1 cellular context compared by ENCODE assay signal in the genomic region with DNA sequence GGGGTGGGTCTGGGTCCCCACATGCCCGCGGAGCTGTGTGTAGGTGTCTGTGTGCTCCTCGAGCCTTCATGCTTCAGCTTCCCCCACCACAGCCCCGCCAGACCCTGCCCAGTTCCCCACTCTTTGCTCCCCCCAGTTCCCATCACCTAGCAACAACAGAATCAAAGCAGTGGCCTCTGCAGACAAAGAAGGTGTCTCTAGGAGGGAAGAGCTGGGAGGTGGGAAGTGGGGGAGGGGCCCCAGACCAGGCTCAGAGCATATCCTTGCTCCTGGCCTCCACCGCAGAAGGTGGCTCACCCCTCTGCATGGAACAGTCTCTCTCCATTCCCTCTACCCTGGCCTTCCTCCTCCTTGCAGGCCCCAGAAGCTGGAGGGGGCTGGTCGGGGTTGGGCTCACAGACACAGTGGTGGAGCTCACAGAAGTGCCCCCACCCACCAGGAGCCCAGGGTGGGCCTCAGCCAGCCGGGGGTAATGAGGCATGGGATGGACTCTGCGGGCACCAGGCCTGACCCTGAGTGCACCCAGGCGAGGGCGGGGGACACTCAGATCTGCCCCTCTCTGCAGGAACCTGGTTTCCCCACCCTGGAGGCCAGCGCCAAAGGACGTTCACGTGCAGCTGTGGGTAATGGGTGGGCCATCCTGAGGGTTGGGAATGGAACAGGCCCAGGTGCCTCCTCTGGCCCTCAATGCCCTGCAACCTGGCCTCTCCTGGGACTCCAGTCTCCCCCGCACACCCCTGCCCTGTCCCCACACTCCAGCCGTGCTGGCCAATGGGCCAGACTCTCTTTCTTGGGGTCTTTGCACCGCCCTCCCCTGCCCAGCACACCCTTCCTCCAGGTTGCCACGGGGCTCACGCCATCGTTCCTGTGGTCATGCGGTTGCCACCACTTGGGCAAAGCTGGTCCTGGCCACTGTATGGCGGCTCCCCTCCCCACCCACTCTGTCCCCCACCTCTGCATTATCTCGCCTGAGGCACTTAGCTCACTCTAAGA.
TF ChIP-seq lines count a peak whose summit lies in the region.

No MANE protein-coding gene starts in this region.

TF ChIP-seq in H1, 55 proteins besides CTCF, POLR2A, EP300 and RAD21 (continued from another document):
- TF ChIP-seq SAP30 (IDR thresholded peaks at IDR 0.05; ENCODE audit: insufficient read depth, insufficient replicate concordance, low read length) (no peak), SUZ12 (IDR thresholded peaks at IDR 0.05; ENCODE audit: low read length) (no peak), POU5F1 (IDR thresholded peaks at IDR 0.05; ENCODE audit: low read depth, low read length) (no peak), HDAC2 (IDR thresholded peaks at IDR 0.05; ENCODE audit: borderline replicate concordance in 1 of 2, low read depth in 2 of 2, low read length in 2 of 2) (no peak), HDAC6 (IDR thresholded peaks at IDR 0.05; ENCODE audit: low read depth, low read length) (no peak), CREB1 (IDR thresholded peaks at IDR 0.05) (no peak), BCL11A (IDR thresholded peaks at IDR 0.05; ENCODE audit: low read depth in 2 of 2, low read length in 2 of 2) (no peak), KDM4A (IDR thresholded peaks at IDR 0.05; ENCODE audit: low read depth, low read length, severe bottlenecking) (no peak), CHD2 (IDR thresholded peaks at IDR 0.05; ENCODE audit: low read length) (no peak), ASH2L (IDR thresholded peaks at IDR 0.05; ENCODE audit: low read length) (peak; percentile 27), TAF1 (IDR thresholded peaks at IDR 0.05; ENCODE audit: low read depth, low read length) (0 out of 2 replicates have a peak, but pooled peaks have one; percentile 35), NANOG (IDR thresholded peaks at IDR 0.05; ENCODE audit: insufficient read depth, low read depth, low read length, poor library complexity, severe bottlenecking) (no peak), YY1 (IDR thresholded peaks at IDR 0.05; ENCODE audit: low read depth, low read length) (no peak), CBX5 (IDR thresholded peaks at IDR 0.05; ENCODE audit: low read depth, low read length) (no peak), TCF12 (IDR thresholded peaks at IDR 0.05; ENCODE audit: low read depth, low read length) (no peak), GABPA (IDR thresholded peaks at IDR 0.05; ENCODE audit: borderline replicate concordance, insufficient read depth, low read length) (no peak)
- TF ChIP-seq, protein P1, sequence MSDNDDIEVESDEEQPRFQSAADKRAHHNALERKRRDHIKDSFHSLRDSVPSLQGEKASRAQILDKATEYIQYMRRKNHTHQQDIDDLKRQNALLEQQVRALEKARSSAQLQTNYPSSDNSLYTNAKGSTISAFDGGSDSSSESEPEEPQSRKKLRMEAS (IDR thresholded peaks at IDR 0.05) = peak; percentile 69
- TF ChIP-seq, protein P2, sequence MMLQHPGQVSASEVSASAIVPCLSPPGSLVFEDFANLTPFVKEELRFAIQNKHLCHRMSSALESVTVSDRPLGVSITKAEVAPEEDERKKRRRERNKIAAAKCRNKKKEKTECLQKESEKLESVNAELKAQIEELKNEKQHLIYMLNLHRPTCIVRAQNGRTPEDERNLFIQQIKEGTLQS (IDR thresholded peaks at IDR 0.05; ENCODE audit: insufficient read depth, low read depth, low read length) = no peak
- TF ChIP-seq, protein P3, sequence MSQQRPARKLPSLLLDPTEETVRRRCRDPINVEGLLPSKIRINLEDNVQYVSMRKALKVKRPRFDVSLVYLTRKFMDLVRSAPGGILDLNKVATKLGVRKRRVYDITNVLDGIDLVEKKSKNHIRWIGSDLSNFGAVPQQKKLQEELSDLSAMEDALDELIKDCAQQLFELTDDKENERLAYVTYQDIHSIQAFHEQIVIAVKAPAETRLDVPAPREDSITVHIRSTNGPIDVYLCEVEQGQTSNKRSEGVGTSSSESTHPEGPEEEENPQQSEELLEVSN (IDR thresholded peaks at IDR 0.05) = peak; percentile 95
- TF ChIP-seq, protein P4, sequence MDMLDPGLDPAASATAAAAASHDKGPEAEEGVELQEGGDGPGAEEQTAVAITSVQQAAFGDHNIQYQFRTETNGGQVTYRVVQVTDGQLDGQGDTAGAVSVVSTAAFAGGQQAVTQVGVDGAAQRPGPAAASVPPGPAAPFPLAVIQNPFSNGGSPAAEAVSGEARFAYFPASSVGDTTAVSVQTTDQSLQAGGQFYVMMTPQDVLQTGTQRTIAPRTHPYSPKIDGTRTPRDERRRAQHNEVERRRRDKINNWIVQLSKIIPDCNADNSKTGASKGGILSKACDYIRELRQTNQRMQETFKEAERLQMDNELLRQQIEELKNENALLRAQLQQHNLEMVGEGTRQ (IDR thresholded peaks at IDR 0.05; ENCODE audit: low read length) = no peak
- TF ChIP-seq, protein P5, sequence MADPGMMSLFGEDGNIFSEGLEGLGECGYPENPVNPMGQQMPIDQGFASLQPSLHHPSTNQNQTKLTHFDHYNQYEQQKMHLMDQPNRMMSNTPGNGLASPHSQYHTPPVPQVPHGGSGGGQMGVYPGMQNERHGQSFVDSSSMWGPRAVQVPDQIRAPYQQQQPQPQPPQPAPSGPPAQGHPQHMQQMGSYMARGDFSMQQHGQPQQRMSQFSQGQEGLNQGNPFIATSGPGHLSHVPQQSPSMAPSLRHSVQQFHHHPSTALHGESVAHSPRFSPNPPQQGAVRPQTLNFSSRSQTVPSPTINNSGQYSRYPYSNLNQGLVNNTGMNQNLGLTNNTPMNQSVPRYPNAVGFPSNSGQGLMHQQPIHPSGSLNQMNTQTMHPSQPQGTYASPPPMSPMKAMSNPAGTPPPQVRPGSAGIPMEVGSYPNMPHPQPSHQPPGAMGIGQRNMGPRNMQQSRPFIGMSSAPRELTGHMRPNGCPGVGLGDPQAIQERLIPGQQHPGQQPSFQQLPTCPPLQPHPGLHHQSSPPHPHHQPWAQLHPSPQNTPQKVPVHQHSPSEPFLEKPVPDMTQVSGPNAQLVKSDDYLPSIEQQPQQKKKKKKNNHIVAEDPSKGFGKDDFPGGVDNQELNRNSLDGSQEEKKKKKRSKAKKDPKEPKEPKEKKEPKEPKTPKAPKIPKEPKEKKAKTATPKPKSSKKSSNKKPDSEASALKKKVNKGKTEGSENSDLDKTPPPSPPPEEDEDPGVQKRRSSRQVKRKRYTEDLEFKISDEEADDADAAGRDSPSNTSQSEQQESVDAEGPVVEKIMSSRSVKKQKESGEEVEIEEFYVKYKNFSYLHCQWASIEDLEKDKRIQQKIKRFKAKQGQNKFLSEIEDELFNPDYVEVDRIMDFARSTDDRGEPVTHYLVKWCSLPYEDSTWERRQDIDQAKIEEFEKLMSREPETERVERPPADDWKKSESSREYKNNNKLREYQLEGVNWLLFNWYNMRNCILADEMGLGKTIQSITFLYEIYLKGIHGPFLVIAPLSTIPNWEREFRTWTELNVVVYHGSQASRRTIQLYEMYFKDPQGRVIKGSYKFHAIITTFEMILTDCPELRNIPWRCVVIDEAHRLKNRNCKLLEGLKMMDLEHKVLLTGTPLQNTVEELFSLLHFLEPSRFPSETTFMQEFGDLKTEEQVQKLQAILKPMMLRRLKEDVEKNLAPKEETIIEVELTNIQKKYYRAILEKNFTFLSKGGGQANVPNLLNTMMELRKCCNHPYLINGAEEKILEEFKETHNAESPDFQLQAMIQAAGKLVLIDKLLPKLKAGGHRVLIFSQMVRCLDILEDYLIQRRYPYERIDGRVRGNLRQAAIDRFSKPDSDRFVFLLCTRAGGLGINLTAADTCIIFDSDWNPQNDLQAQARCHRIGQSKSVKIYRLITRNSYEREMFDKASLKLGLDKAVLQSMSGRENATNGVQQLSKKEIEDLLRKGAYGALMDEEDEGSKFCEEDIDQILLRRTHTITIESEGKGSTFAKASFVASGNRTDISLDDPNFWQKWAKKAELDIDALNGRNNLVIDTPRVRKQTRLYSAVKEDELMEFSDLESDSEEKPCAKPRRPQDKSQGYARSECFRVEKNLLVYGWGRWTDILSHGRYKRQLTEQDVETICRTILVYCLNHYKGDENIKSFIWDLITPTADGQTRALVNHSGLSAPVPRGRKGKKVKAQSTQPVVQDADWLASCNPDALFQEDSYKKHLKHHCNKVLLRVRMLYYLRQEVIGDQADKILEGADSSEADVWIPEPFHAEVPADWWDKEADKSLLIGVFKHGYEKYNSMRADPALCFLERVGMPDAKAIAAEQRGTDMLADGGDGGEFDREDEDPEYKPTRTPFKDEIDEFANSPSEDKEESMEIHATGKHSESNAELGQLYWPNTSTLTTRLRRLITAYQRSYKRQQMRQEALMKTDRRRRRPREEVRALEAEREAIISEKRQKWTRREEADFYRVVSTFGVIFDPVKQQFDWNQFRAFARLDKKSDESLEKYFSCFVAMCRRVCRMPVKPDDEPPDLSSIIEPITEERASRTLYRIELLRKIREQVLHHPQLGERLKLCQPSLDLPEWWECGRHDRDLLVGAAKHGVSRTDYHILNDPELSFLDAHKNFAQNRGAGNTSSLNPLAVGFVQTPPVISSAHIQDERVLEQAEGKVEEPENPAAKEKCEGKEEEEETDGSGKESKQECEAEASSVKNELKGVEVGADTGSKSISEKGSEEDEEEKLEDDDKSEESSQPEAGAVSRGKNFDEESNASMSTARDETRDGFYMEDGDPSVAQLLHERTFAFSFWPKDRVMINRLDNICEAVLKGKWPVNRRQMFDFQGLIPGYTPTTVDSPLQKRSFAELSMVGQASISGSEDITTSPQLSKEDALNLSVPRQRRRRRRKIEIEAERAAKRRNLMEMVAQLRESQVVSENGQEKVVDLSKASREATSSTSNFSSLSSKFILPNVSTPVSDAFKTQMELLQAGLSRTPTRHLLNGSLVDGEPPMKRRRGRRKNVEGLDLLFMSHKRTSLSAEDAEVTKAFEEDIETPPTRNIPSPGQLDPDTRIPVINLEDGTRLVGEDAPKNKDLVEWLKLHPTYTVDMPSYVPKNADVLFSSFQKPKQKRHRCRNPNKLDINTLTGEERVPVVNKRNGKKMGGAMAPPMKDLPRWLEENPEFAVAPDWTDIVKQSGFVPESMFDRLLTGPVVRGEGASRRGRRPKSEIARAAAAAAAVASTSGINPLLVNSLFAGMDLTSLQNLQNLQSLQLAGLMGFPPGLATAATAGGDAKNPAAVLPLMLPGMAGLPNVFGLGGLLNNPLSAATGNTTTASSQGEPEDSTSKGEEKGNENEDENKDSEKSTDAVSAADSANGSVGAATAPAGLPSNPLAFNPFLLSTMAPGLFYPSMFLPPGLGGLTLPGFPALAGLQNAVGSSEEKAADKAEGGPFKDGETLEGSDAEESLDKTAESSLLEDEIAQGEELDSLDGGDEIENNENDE (IDR thresholded peaks at IDR 0.05; ENCODE audit: insufficient replicate concordance, low read length) = no peak
TF ChIP-seq in H1: peak in this region for 4.
